ENCODE assay signal across 17 cellular contexts in genomic region chr5:121350493-121350892, GRCh38.
A peak's percentile ranks its signal among the peaks of the same experiment; 100 is the strongest.
DNase-seq lines count a peak whose midpoint lies in the region; ATAC-seq and TF ChIP-seq lines count a peak whose summit lies in the region.
"Had no signal": no experiment of that assay in that cellular context is flagged by ENCODE, and none has a peak within 500 bp of the region (broad histone marks: within the 10 kb centered on the region; RNA-seq: fewer than 3 reads in every experiment).

No MANE protein-coding gene starts in this region.

- no peak overlapping the region for H3K4me3 ChIP-seq in astrocyte of the spinal cord (ENCODE audit: low read depth, low read length)
- H3K4me3 ChIP-seq: testis had no signal

- in situ Hi-C loops in astrocyte of the spinal cord (cut with HindIII; ENCODE audit: low sequenced_read_pairs), result no loop called here

- DNase-seq in DMS53 treated with DMSO at 0.1 percent for 48 hours (lab: John Stamatoyannopoulos, UW; ENCODE audit: unreplicated experiment) (peak; percentile 15), HT-29 (ENCODE audit: low spot score) (peak; percentile 53), astrocyte of the spinal cord (ENCODE audit: low read depth, low spot score) (peak; percentile 24), iris pigment epithelial cell (ENCODE audit: low read depth) (peak; percentile 35), mesenteric fat pad (ENCODE audit: low spot score) (no peak), RPMI8226 (no peak)
- DNase-seq: activated CD4-positive, CD25-positive, alpha-beta regulatory T cell treated with anti-CD3 and anti-CD28 coated beads, Interleukin-2, amount 50 U/mL, for 72 hours; activated naive CD4-positive, alpha-beta T cell treated with anti-CD3 and anti-CD28 coated beads, Interleukin-2, amount 50 U/mL, for 16 hours; activated T-cell treated with anti-CD3 and anti-CD28 coated beads, Interleukin-2, amount 50 U/mL, for 4 hours; brain microvascular endothelial cell; COR-L47; dermis blood vessel endothelial cell; NCI-H187; NCI-H2227 treated with DMSO at 0.1 percent for 48 hours; nucleus accumbens; testis had no signal

- ATAC-seq in GM18520 (IDR thresholded peaks at IDR 0.05; ENCODE audit: unreplicated experiment), result no peak
- ATAC-seq: activated T-cell treated with anti-CD3 and anti-CD28 coated beads, Interleukin-2, amount 50 U/mL, for 4 hours had no signal

- no peak for TF ChIP-seq CTCF in astrocyte of the spinal cord (IDR thresholded peaks at IDR 0.05; ENCODE audit: low read depth, low read length)

Comparison
In these comparisons a context has a peak if more than half of its experiments do, and no peak if none do; other contexts are left out.
1. DNase-seq: peak in DMS53 treated with DMSO at 0.1 percent for 48 hours (single experiment), HT-29 (single experiment), astrocyte of the spinal cord (single experiment) and iris pigment epithelial cell (single experiment); none in mesenteric fat pad (single experiment) and RPMI8226 (single experiment).